In genomic region chr19:42291437-42291815, GRCh38 we compare ENCODE assay signal across 18 cellular contexts. TPM values are rescaled to one million over a fixed set of nuclear protein-coding genes. Genes with fewer than 3 reads are reported as not detected.
DNase-seq lines count a peak whose midpoint lies in the region; ATAC-seq and TF ChIP-seq lines count a peak whose summit lies in the region.
"Had no signal": no experiment of that assay in that cellular context is flagged by ENCODE, and none has a peak within 500 bp of the region (broad histone marks: within the 10 kb centered on the region; RNA-seq: fewer than 3 reads in every experiment).

No MANE protein-coding gene starts in this region.

- H3K9me3 ChIP-seq in Panc1 (ENCODE audit: control insufficient read depth, insufficient read depth, low read depth, low read length), result no peaks in the 10 kb centered on the region
- H3K9me3 ChIP-seq in spleen, result no peaks in the 10 kb centered on the region
- H3K9me3 ChIP-seq in MG63, result no peaks in the 10 kb centered on the region
- H3K9me3 ChIP-seq: gastrocnemius medialis, transverse colon had no signal

- no TSS peak for BruUV-seq in Panc1 (replicated peaks; lab: Mats Ljungman, UMichigan)

- H3K27ac ChIP-seq in Panc1 (ENCODE audit: low read length) (no peak overlapping the region), spleen (peak overlapping the region in 2 of 8 donors; percentile 11 to 18)
- H3K27ac ChIP-seq: gastrocnemius medialis, SK-N-MC had no signal

- H3K36me3 ChIP-seq in Panc1 (ENCODE audit: control insufficient read depth, insufficient read depth, low read length) (no peaks in the 10 kb centered on the region; the same call in 1 of the 2 replicates), spleen (peaks cover 0 to 95% (median 84%) of the 10 kb centered on the region in 6 donors), MG63 (peaks cover 93% of the 10 kb centered on the region)

- TF ChIP-seq CTCF in Panc1 (IDR thresholded peaks at IDR 0.05) (no peak), glutamatergic neuron (IDR thresholded peaks at IDR 0.05; ENCODE audit: partially characterized antibody, unreplicated experiment) (no peak), spleen (IDR thresholded peaks at IDR 0.05 in 8 of 11, conservative IDR thresholded peaks at IDR 0.05 in 3 of 11) (no peak)

- H3K4me1 Mint-ChIP-seq in activated CD4-positive, alpha-beta T cell treated with anti-CD3 and anti-CD28 coated beads, Interleukin-2, amount 10 ng/mL, durations not matched to agents 24 days and 14 days, result peaks cover 4% of the 10 kb centered on the region
- H3K4me1 Mint-ChIP-seq in activated CD4-positive, alpha-beta T cell treated with anti-CD3 and anti-CD28 coated beads for 36 hours, result no peaks in the 10 kb centered on the region
- H3K4me1 Mint-ChIP-seq in glutamatergic neuron (ENCODE audit: low read depth, unreplicated experiment), result peaks cover 4% of the 10 kb centered on the region

- CTCF ChIA-PET in activated CD4-positive, alpha-beta T cell treated with anti-CD3 and anti-CD28 coated beads for 36 hours (lab: Charles Lee), result no interaction called here
- CTCF ChIA-PET in Panc1 (lab: Charles Lee), result interaction anchor here (0.6 kb wide), 2 partner anchors 9 to 44 kb away, joined by 3 to 13 read pairs; no protein-coding TSS in a partner anchor

- no peaks in the 10 kb centered on the region for H3K9me3 Mint-ChIP-seq in activated CD4-positive, alpha-beta T cell treated with anti-CD3 and anti-CD28 coated beads, Interleukin-2, amount 10 ng/mL, durations not matched to agents 24 days and 14 days
- no peaks in the 10 kb centered on the region for H3K9me3 Mint-ChIP-seq in activated CD4-positive, alpha-beta T cell treated with anti-CD3 and anti-CD28 coated beads for 36 hours (ENCODE audit: low read depth)
- peaks cover 10% of the 10 kb centered on the region for H3K9me3 Mint-ChIP-seq in glutamatergic neuron (ENCODE audit: unreplicated experiment)
- H3K9me3 Mint-ChIP-seq: activated CD4-positive, alpha-beta memory T cell treated with anti-CD3 and anti-CD28 coated beads for 36 hours; activated T-helper 17 cell treated with anti-CD3 and anti-CD28 coated beads, Interleukin-2, amount 50 U/mL, for 72 hours; immature natural killer cell had no signal

- no peak overlapping the region for H3K4me3 Mint-ChIP-seq in activated CD4-positive, alpha-beta T cell treated with anti-CD3 and anti-CD28 coated beads, Interleukin-2, amount 10 ng/mL, durations not matched to agents 24 days and 14 days
- H3K4me3 Mint-ChIP-seq in activated CD4-positive, alpha-beta T cell treated with anti-CD3 and anti-CD28 coated beads for 36 hours, result no peak overlapping the region
- H3K4me3 Mint-ChIP-seq in glutamatergic neuron (ENCODE audit: unreplicated experiment), result peak overlapping the region; percentile 74
- H3K4me3 Mint-ChIP-seq: activated CD4-positive, alpha-beta memory T cell treated with anti-CD3 and anti-CD28 coated beads for 36 hours; activated T-helper 17 cell treated with anti-CD3 and anti-CD28 coated beads, Interleukin-2, amount 50 U/mL, for 72 hours; immature natural killer cell had no signal

- TF ChIP-seq POLR2A in spleen (IDR thresholded peaks at IDR 0.05), result no peak

- intact Hi-C loops in activated CD4-positive, alpha-beta T cell treated with anti-CD3 and anti-CD28 coated beads, Interleukin-2, amount 10 ng/mL, durations not matched to agents 24 days and 14 days (cut with micrococcal nuclease), result no loop called here
- intact Hi-C loops in activated CD4-positive, alpha-beta T cell treated with anti-CD3 and anti-CD28 coated beads for 36 hours (cut with DNase I, micrococcal nuclease), result no loop called here
- intact Hi-C loops in Panc1 (cut with micrococcal nuclease; ENCODE audit: unreplicated experiment), result no loop called here
- intact Hi-C loops in spleen (cut with DNase I; ENCODE audit: low total_unique reads), result no loop called here

- 66 to 83% (median 74%) methylated on average over 9 of the region's 9 CpGs for WGBS in spleen, 5 donors

- no peak for ATAC-seq in activated CD4-positive, alpha-beta T cell treated with anti-CD3 and anti-CD28 coated beads for 36 hours
- ATAC-seq in Panc1 (peak; percentile 26; the same call in 1 of the 2 replicates), HG03342 (IDR thresholded peaks at IDR 0.05; ENCODE audit: unreplicated experiment) (no peak)
- ATAC-seq: gastrocnemius medialis had no signal

- in situ Hi-C loops in Panc1 (cut with HindIII; ENCODE audit: low pct_unique_long_range_greater_than_20kb, low sequenced_read_pairs), result no loop called here

- DNase-seq in activated CD4-positive, alpha-beta T cell treated with anti-CD3 and anti-CD28 coated beads, Interleukin-2, amount 10 ng/mL, durations not matched to agents 24 days and 14 days, result no peak
- DNase-seq in activated CD4-positive, alpha-beta T cell treated with anti-CD3 and anti-CD28 coated beads for 36 hours, result no peak
- DNase-seq in Panc1 (ENCODE audit: low read depth, low spot score), result no peak
- no peak for DNase-seq in glutamatergic neuron
- peak; percentile 79 for DNase-seq in spleen
- DNase-seq in MG63, result no peak
- DNase-seq in NCI-H1105 (lab: John Stamatoyannopoulos, UW), result no peak
- DNase-seq: anterior cingulate cortex, gastrocnemius medialis, mammary epithelial cell, NCI-H345, occipital lobe had no signal

- H3K4me1 ChIP-seq in Panc1 (ENCODE audit: control insufficient read depth, insufficient read depth, low read length) (no peaks in the 10 kb centered on the region), spleen (peaks cover 0 to 53% (median 12%) of the 10 kb centered on the region in 6 donors)

- H3K4me3 ChIP-seq in Panc1 (ENCODE audit: low read depth in 2 of 2, low read length in 2 of 2) (no peak overlapping the region), spleen (no peak overlapping the region), MG63 (no peak overlapping the region)
- H3K4me3 ChIP-seq: gastrocnemius medialis, SK-N-MC, transverse colon had no signal

- no peaks in the 10 kb centered on the region for H3K27me3 Mint-ChIP-seq in activated CD4-positive, alpha-beta T cell treated with anti-CD3 and anti-CD28 coated beads, Interleukin-2, amount 10 ng/mL, durations not matched to agents 24 days and 14 days
- H3K27me3 Mint-ChIP-seq in activated CD4-positive, alpha-beta T cell treated with anti-CD3 and anti-CD28 coated beads for 36 hours, result no peaks in the 10 kb centered on the region
- H3K27me3 Mint-ChIP-seq in glutamatergic neuron (ENCODE audit: unreplicated experiment), result peaks cover 7% of the 10 kb centered on the region
- H3K27me3 Mint-ChIP-seq: activated CD4-positive, alpha-beta memory T cell treated with anti-CD3 and anti-CD28 coated beads for 36 hours; activated T-helper 17 cell treated with anti-CD3 and anti-CD28 coated beads, Interleukin-2, amount 50 U/mL, for 72 hours had no signal

- POLR2A ChIA-PET in activated CD4-positive, alpha-beta T cell treated with anti-CD3 and anti-CD28 coated beads for 36 hours (lab: Charles Lee), result no interaction called here
- POLR2A ChIA-PET in Panc1 (lab: Charles Lee), result interaction anchor here (0.6 kb wide), 1 partner anchor 9 kb away, joined by 5 read pairs; no protein-coding TSS in a partner anchor

- H3K27me3 ChIP-seq in Panc1 (ENCODE audit: control insufficient read depth, insufficient read depth, low read length) (no peaks in the 10 kb centered on the region), spleen (replicated peaks in 1 of 7) (no peaks in the 10 kb centered on the region), MG63 (no peaks in the 10 kb centered on the region)
- H3K27me3 ChIP-seq: gastrocnemius medialis, transverse colon had no signal

- peak overlapping the region; percentile 32 for H3K27ac Mint-ChIP-seq in activated CD4-positive, alpha-beta T cell treated with anti-CD3 and anti-CD28 coated beads, Interleukin-2, amount 10 ng/mL, durations not matched to agents 24 days and 14 days
- H3K27ac Mint-ChIP-seq in activated CD4-positive, alpha-beta T cell treated with anti-CD3 and anti-CD28 coated beads for 36 hours, result no peak overlapping the region
- peak overlapping the region; percentile 64 for H3K27ac Mint-ChIP-seq in glutamatergic neuron (ENCODE audit: unreplicated experiment)
- H3K27ac Mint-ChIP-seq: activated CD4-positive, alpha-beta memory T cell treated with anti-CD3 and anti-CD28 coated beads for 36 hours; activated T-helper 17 cell treated with anti-CD3 and anti-CD28 coated beads, Interleukin-2, amount 50 U/mL, for 72 hours had no signal

- peaks cover 28% of the 10 kb centered on the region for H3K36me3 Mint-ChIP-seq in activated CD4-positive, alpha-beta T cell treated with anti-CD3 and anti-CD28 coated beads, Interleukin-2, amount 10 ng/mL, durations not matched to agents 24 days and 14 days (ENCODE audit: low read depth)
- peaks cover 18% of the 10 kb centered on the region for H3K36me3 Mint-ChIP-seq in activated CD4-positive, alpha-beta T cell treated with anti-CD3 and anti-CD28 coated beads for 36 hours (ENCODE audit: low read depth)
- peaks cover 4% of the 10 kb centered on the region for H3K36me3 Mint-ChIP-seq in glutamatergic neuron (ENCODE audit: unreplicated experiment)

RNA-seq across cellular contexts. Expression of gene PRR19, which starts 10.5 kb away (rescaled TPM):
- 1.3 and 1.6 TPM in 2 replicates for total RNA-seq in activated CD4-positive, alpha-beta T cell treated with anti-CD3 and anti-CD28 coated beads, Interleukin-2, amount 10 ng/mL, durations not matched to agents 24 days and 14 days
- total RNA-seq in activated CD4-positive, alpha-beta T cell treated with anti-CD3 and anti-CD28 coated beads for 36 hours, result 1 to 10 TPM in 1 of 2 experiments, under 1 TPM in 1; 0.63 to 1.0 TPM
- 2.1 TPM for total RNA-seq in Panc1 (2021; ENCODE audit: unreplicated experiment)
- 2.2 TPM for polyA plus RNA-seq in Panc1 (2012; ENCODE audit: insufficient read length)
- 1.6 TPM for total RNA-seq in glutamatergic neuron (ENCODE audit: unreplicated experiment)
- 1 to 10 TPM in 2 of 7 donors, under 1 TPM in 3, not detected in 2; 0.46 to 1.2 (median 0.60) TPM for total RNA-seq in spleen
- under 1 TPM; 0.33 to 0.61 (median 0.49) TPM for polyA plus RNA-seq in spleen
- 0.13 and 0.76 TPM in 2 replicates for total RNA-seq in MG63 (2014; rRNA removed; shearing (Covaris generic); ENCODE audit: low replicate concordance)
- total RNA-seq: gastrocnemius medialis had no signal

RNA-seq across cellular contexts. Expression of gene PAFAH1B3, which starts 11.0 kb away (rescaled TPM):
- total RNA-seq in activated CD4-positive, alpha-beta T cell treated with anti-CD3 and anti-CD28 coated beads, Interleukin-2, amount 10 ng/mL, durations not matched to agents 24 days and 14 days, result 49.1 and 50.4 TPM in 2 replicates
- 10 to 100 TPM; 43.4 to 53.9 TPM for total RNA-seq in activated CD4-positive, alpha-beta T cell treated with anti-CD3 and anti-CD28 coated beads for 36 hours
- total RNA-seq in Panc1 (2021; ENCODE audit: unreplicated experiment) (92.2 TPM), glutamatergic neuron (ENCODE audit: unreplicated experiment) (199 TPM), spleen (10 to 100 TPM; 13.7 to 20.3 (median 15.5) TPM)
- polyA plus RNA-seq in Panc1 (2012; ENCODE audit: insufficient read length), result 160 TPM
- 10 to 100 TPM; 24.3 to 34.3 (median 29.9) TPM for polyA plus RNA-seq in spleen
- 80.0 and 88.3 TPM in 2 replicates for total RNA-seq in MG63 (2014; rRNA removed; shearing (Covaris generic); ENCODE audit: low replicate concordance)

RNA-seq across cellular contexts. Expression of gene TMEM145, which starts 21.7 kb away (rescaled TPM):
- total RNA-seq in activated CD4-positive, alpha-beta T cell treated with anti-CD3 and anti-CD28 coated beads, Interleukin-2, amount 10 ng/mL, durations not matched to agents 24 days and 14 days, result 0.78 and 0.82 TPM in 2 replicates
- under 1 TPM; 0.53 to 0.69 TPM for total RNA-seq in activated CD4-positive, alpha-beta T cell treated with anti-CD3 and anti-CD28 coated beads for 36 hours
- total RNA-seq in Panc1 (2021; ENCODE audit: unreplicated experiment) (3.0 TPM), glutamatergic neuron (ENCODE audit: unreplicated experiment) (24.7 TPM), spleen (1 to 10 TPM in 2 of 7 donors, under 1 TPM in 4, not detected in 1; 0.28 to 2.3 (median 0.79) TPM)
- polyA plus RNA-seq in Panc1 (2012; ENCODE audit: insufficient read length), result 4.3 TPM
- polyA plus RNA-seq in spleen, result under 1 TPM; 0.13 to 0.43 (median 0.21) TPM
- total RNA-seq in MG63 (2014; rRNA removed; shearing (Covaris generic); ENCODE audit: low replicate concordance), result 0.86 TPM in 1 of 2 replicates, not detected in the other
- total RNA-seq: transverse colon had no signal
- polyA plus RNA-seq: immature natural killer cell had no signal

RNA-seq across cellular contexts. Expression of gene CIC, which starts 22.4 kb away (rescaled TPM):
- 61.2 and 65.6 TPM in 2 replicates for total RNA-seq in activated CD4-positive, alpha-beta T cell treated with anti-CD3 and anti-CD28 coated beads, Interleukin-2, amount 10 ng/mL, durations not matched to agents 24 days and 14 days
- total RNA-seq in activated CD4-positive, alpha-beta T cell treated with anti-CD3 and anti-CD28 coated beads for 36 hours, result 10 to 100 TPM; 62.8 to 66.3 TPM
- total RNA-seq in Panc1 (2021; ENCODE audit: unreplicated experiment) (67.4 TPM), glutamatergic neuron (ENCODE audit: unreplicated experiment) (150 TPM), spleen (100 to 1,000 TPM in 1 of 7 donors, 10 to 100 TPM in 6; 63.8 to 100 (median 76.7) TPM)
- polyA plus RNA-seq in Panc1 (2012; ENCODE audit: insufficient read length), result 49.9 TPM
- polyA plus RNA-seq in spleen, result 10 to 100 TPM; 12.5 to 43.6 (median 16.8) TPM
- total RNA-seq in MG63 (2014; rRNA removed; shearing (Covaris generic); ENCODE audit: low replicate concordance), result 5.9 and 15.8 TPM in 2 replicates

RNA-seq across cellular contexts. Expression of gene MEGF8, which starts 34.0 kb away (rescaled TPM):
- 8.4 and 9.1 TPM in 2 replicates for total RNA-seq in activated CD4-positive, alpha-beta T cell treated with anti-CD3 and anti-CD28 coated beads, Interleukin-2, amount 10 ng/mL, durations not matched to agents 24 days and 14 days
- 1 to 10 TPM; 5.2 to 5.3 TPM for total RNA-seq in activated CD4-positive, alpha-beta T cell treated with anti-CD3 and anti-CD28 coated beads for 36 hours
- total RNA-seq in Panc1 (2021; ENCODE audit: unreplicated experiment) (14.2 TPM), glutamatergic neuron (ENCODE audit: unreplicated experiment) (72.8 TPM), spleen (10 to 100 TPM; 15.3 to 26.2 (median 22.5) TPM)
- polyA plus RNA-seq in Panc1 (2012; ENCODE audit: insufficient read length), result 25.5 TPM
- 10 to 100 TPM in 1 of 3 donors, 1 to 10 TPM in 2; 2.3 to 11.0 (median 2.5) TPM for polyA plus RNA-seq in spleen
- total RNA-seq in MG63 (2014; rRNA removed; shearing (Covaris generic); ENCODE audit: low replicate concordance), result 14.8 and 26.7 TPM in 2 replicates
